In the genomic region with DNA sequence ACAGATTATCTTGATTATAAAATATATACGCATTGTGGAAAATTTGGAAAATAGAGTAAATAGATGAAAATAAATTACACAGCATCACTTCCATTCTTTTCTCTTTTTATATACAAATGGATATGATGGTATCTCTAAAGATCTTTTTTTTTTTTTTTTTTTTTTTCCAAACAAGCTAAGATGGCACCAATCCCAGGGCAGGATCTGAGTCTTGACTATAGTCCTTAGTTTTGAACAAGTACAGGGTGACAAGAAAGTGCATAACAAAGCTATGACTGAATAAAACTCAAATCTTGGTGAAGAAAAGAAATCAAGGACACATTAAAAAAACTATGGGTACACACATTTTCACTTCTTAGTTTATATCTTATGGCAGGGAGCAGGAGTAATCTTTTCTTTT, we compare ENCODE assay signal across 10 cellular contexts.
DNase-seq lines count a peak whose midpoint lies in the region; ATAC-seq lines count a peak whose summit lies in the region.
"Had no signal": no experiment of that assay in that cellular context is flagged by ENCODE, and none has a peak within 500 bp of the region (broad histone marks: within the 10 kb centered on the region; RNA-seq: fewer than 3 reads in every experiment).

No MANE protein-coding gene starts in this region.

- H3K36me3 Mint-ChIP-seq in stimulated activated naive CD8-positive, alpha-beta T cell treated with anti-CD3 and anti-CD28 coated beads, Interleukin-15, Interleukin-2, amounts not matched to agents 100 ng/mL and 50 ng/mL, for 24 hours (ENCODE audit: low read depth), result peaks cover 37% of the 10 kb centered on the region
- H3K36me3 Mint-ChIP-seq: WTC11 had no signal

- peak overlapping the region; percentile 56 for H3K4me3 Mint-ChIP-seq in stimulated activated naive CD8-positive, alpha-beta T cell treated with anti-CD3 and anti-CD28 coated beads, Interleukin-15, Interleukin-2, amounts not matched to agents 100 ng/mL and 50 ng/mL, for 24 hours
- H3K4me3 Mint-ChIP-seq: WTC11 had no signal

- peaks cover 21 to 28% of the 10 kb centered on the region in 2 donors for H3K4me1 ChIP-seq in mucosa of rectum (ENCODE audit: control insufficient read depth in 2 of 2, insufficient read depth in 2 of 2, low read length in 2 of 2)

- H3K9me3 ChIP-seq in mucosa of rectum (ENCODE audit: control insufficient read depth in 2 of 2, low read length in 2 of 2), result peaks cover 0 to 3% of the 10 kb centered on the region in 2 donors

- no peak overlapping the region for H3K4me3 ChIP-seq in mucosa of rectum (ENCODE audit: low read length in 2 of 2)

- peak overlapping the region; percentile 98 for H3K27ac Mint-ChIP-seq in stimulated activated naive CD8-positive, alpha-beta T cell treated with anti-CD3 and anti-CD28 coated beads, Interleukin-15, Interleukin-2, amounts not matched to agents 100 ng/mL and 50 ng/mL, for 24 hours
- H3K27ac Mint-ChIP-seq: WTC11 had no signal

- H3K27me3 Mint-ChIP-seq in stimulated activated naive CD8-positive, alpha-beta T cell treated with anti-CD3 and anti-CD28 coated beads, Interleukin-15, Interleukin-2, amounts not matched to agents 100 ng/mL and 50 ng/mL, for 24 hours, result no peaks in the 10 kb centered on the region
- H3K27me3 Mint-ChIP-seq: CD4-positive, alpha-beta memory T cell had no signal

- peaks cover 10% of the 10 kb centered on the region for H3K9me3 Mint-ChIP-seq in stimulated activated naive CD8-positive, alpha-beta T cell treated with anti-CD3 and anti-CD28 coated beads, Interleukin-15, Interleukin-2, amounts not matched to agents 100 ng/mL and 50 ng/mL, for 24 hours
- H3K9me3 Mint-ChIP-seq: WTC11 had no signal

- DNase-seq in stimulated activated naive CD8-positive, alpha-beta T cell treated with anti-CD3 and anti-CD28 coated beads, Interleukin-15, Interleukin-2, amounts not matched to agents 100 U/mL and 50 U/mL, for 24 hours, result no peak
- DNase-seq in NCI-H748 treated with DMSO at 0.1 percent for 48 hours (lab: John Stamatoyannopoulos, UW), result no peak
- DNase-seq in OCI-M2 (lab: John Stamatoyannopoulos, UW; ENCODE audit: unreplicated experiment), result no peak

- no peak overlapping the region for H3K9ac ChIP-seq in mucosa of rectum (ENCODE audit: low read depth in 1 of 2, low read length in 2 of 2)

- no peaks in the 10 kb centered on the region for H3K36me3 ChIP-seq in mucosa of rectum (ENCODE audit: control insufficient read depth in 2 of 2, insufficient read depth in 2 of 2, low read length in 2 of 2)

- no peaks in the 10 kb centered on the region for H3K27me3 ChIP-seq in mucosa of rectum (ENCODE audit: control insufficient read depth in 2 of 2, insufficient read depth in 2 of 2, low read length in 2 of 2)

- ATAC-seq in stimulated activated naive CD8-positive, alpha-beta T cell treated with anti-CD3 and anti-CD28 coated beads, Interleukin-15, Interleukin-2, amounts not matched to agents 100 U/mL and 50 U/mL, for 24 hours, result no peak
- ATAC-seq in GM18907 (IDR thresholded peaks at IDR 0.05; ENCODE audit: unreplicated experiment), result no peak
- no peak for ATAC-seq in GM18511 (IDR thresholded peaks at IDR 0.05; ENCODE audit: unreplicated experiment)

- peaks cover 99% of the 10 kb centered on the region for H3K4me1 Mint-ChIP-seq in stimulated activated naive CD8-positive, alpha-beta T cell treated with anti-CD3 and anti-CD28 coated beads, Interleukin-15, Interleukin-2, amounts not matched to agents 100 ng/mL and 50 ng/mL, for 24 hours (ENCODE audit: low read depth)

- H3K27ac ChIP-seq in angular gyrus (ENCODE audit: low read depth, low read length) (peak overlapping the region; percentile 40), mucosa of rectum (ENCODE audit: low read depth in 2 of 2, low read length in 2 of 2) (peak overlapping the region; percentile 29 to 66)
